In genomic region chr20:48930035-48930434, GRCh38 we compare ENCODE assay signal across 24 cellular contexts. TPM values are rescaled to one million over a fixed set of nuclear protein-coding genes. Genes with fewer than 3 reads are reported as not detected.
DNase-seq lines count a peak whose midpoint lies in the region; ATAC-seq and TF ChIP-seq lines count a peak whose summit lies in the region.
"Had no signal": no experiment of that assay in that cellular context is flagged by ENCODE, and none has a peak within 500 bp of the region (broad histone marks: within the 10 kb centered on the region; RNA-seq: fewer than 3 reads in every experiment).

No MANE protein-coding gene starts in this region.

- no peak for TF ChIP-seq POLR2A in esophagus muscularis mucosa (IDR thresholded peaks at IDR 0.05; ENCODE audit: low read depth)
- no peak for TF ChIP-seq POLR2A in tibial nerve (IDR thresholded peaks at IDR 0.05)

- DNase-seq in heart right ventricle (no peak), Right ventricle myocardium inferior (ENCODE audit: missing footprints) (no peak), esophagus muscularis mucosa (ENCODE audit: extremely low spot score) (no peak), osteoblast (ENCODE audit: insufficient read length, low spot score, missing footprints) (no peak), tibial nerve (ENCODE audit: low spot score in 2 of 2) (no peak), kidney glomerular epithelial cell (lab: John Stamatoyannopoulos, UW) (no peak), NCI-H146 treated with DMSO at 0.1 percent for 48 hours (lab: John Stamatoyannopoulos, UW; ENCODE audit: unreplicated experiment) (no peak)
- DNase-seq in stimulated activated CD4-positive, alpha-beta T cell treated with anti-CD3 and anti-CD28 coated beads, Interleukin-2, amount 100 ng/mL, for 24 hours: no peak
- DNase-seq: 8988T; activated CD8-positive, alpha-beta memory T cell treated with anti-CD3 and anti-CD28 coated beads, Interleukin-2, amount 50 U/mL, for 4 hours; activated effector memory CD4-positive, alpha-beta T cell treated with anti-CD3 and anti-CD28 coated beads, Interleukin-2, amount 50 U/mL, for 16 hours; AML-193; CD8-positive, alpha-beta T cell; DMS153; islet precursor cell; mesenchymal stem cell; naive thymus-derived CD8-positive, alpha-beta T cell; NCI-H1105; NCI-H2081 treated with DMSO at 0.1 percent for 48 hours; Peyer's patch; testis had no signal

- TF ChIP-seq CTCF in heart right ventricle (IDR thresholded peaks at IDR 0.05) (no peak), esophagus muscularis mucosa (IDR thresholded peaks at IDR 0.05) (no peak), osteoblast (IDR thresholded peaks at IDR 0.05; ENCODE audit: extremely low read depth, low read depth, low read length) (no peak), tibial nerve (IDR thresholded peaks at IDR 0.05) (no peak)

- TF ChIP-seq EP300 in esophagus muscularis mucosa (IDR thresholded peaks at IDR 0.05) (no peak), tibial nerve (IDR thresholded peaks at IDR 0.05) (no peak)

- H3K27me3 ChIP-seq in heart right ventricle (no peaks in the 10 kb centered on the region), esophagus muscularis mucosa (no peaks in the 10 kb centered on the region), osteoblast (ENCODE audit: insufficient read depth, low read length) (no peaks in the 10 kb centered on the region), tibial nerve (no peaks in the 10 kb centered on the region)
- H3K27me3 ChIP-seq: breast epithelium, Peyer's patch, SJSA1, testis had no signal

- 67 to 74% methylated on average over 6 of the region's 6 CpGs for WGBS in heart right ventricle, 2 donors
- WGBS in esophagus muscularis mucosa: 64% methylated on average over 6 of the region's 6 CpGs
- 78 to 83% methylated on average over 6 of the region's 6 CpGs for WGBS in tibial nerve, 2 donors

- H3K4me3 ChIP-seq in heart right ventricle (no peak overlapping the region), esophagus muscularis mucosa (no peak overlapping the region), osteoblast (ENCODE audit: insufficient read depth, low read length) (no peak overlapping the region), tibial nerve (no peak overlapping the region)
- H3K4me3 ChIP-seq: breast epithelium, Peyer's patch, SJSA1, testis had no signal

- H3K27ac ChIP-seq in heart right ventricle (peak overlapping the region; percentile 15 to 93 (median 78)), esophagus muscularis mucosa (replicated peaks in 1 of 4) (peak overlapping the region; percentile 72 to 81 (median 76)), osteoblast (ENCODE audit: low read depth, low read length) (peak overlapping the region; percentile 69), tibial nerve (peak overlapping the region in 3 of 4 donors; percentile 11 to 75 (median 71))
- H3K27ac ChIP-seq: HL-60, SJSA1 had no signal

- ATAC-seq in heart right ventricle (peak in 2 of 8 donors; percentile 12 to 19), Right ventricle myocardium inferior (no peak)
- ATAC-seq: CD8-positive, alpha-beta T cell; naive thymus-derived CD8-positive, alpha-beta T cell had no signal

- H3K36me3 ChIP-seq in heart right ventricle (no peaks in the 10 kb centered on the region), esophagus muscularis mucosa (no peaks in the 10 kb centered on the region), osteoblast (ENCODE audit: insufficient read depth, low read length) (no peaks in the 10 kb centered on the region), tibial nerve (no peaks in the 10 kb centered on the region)
- H3K36me3 ChIP-seq: breast epithelium, Peyer's patch, SJSA1 had no signal

- intact Hi-C loops in heart right ventricle (cut with DNase I): no loop called here
- intact Hi-C loops in Right ventricle myocardium inferior (cut with DNase I): no loop called here
- intact Hi-C loops in esophagus muscularis mucosa (cut with DNase I): no loop called here

- H4K20me1 ChIP-seq in osteoblast (ENCODE audit: insufficient read depth, low read length): peaks cover 43% of the 10 kb centered on the region

- peaks cover 91% of the 10 kb centered on the region for H3K79me2 ChIP-seq in osteoblast (ENCODE audit: insufficient read depth, low read length)

- no peak overlapping the region for H2AFZ ChIP-seq in osteoblast (ENCODE audit: low read length)

- peaks cover 6 to 88% (median 73%) of the 10 kb centered on the region in 9 donors for H3K4me1 ChIP-seq in heart right ventricle
- peaks cover 58 to 76% (median 75%) of the 10 kb centered on the region in 4 donors for H3K4me1 ChIP-seq in esophagus muscularis mucosa
- H3K4me1 ChIP-seq in osteoblast (ENCODE audit: insufficient read depth, low read length): peaks cover 43% of the 10 kb centered on the region
- H3K4me1 ChIP-seq in tibial nerve: peaks cover 0 to 59% (median 28%) of the 10 kb centered on the region in 4 donors
- H3K4me1 ChIP-seq: breast epithelium had no signal

- H3K9me3 ChIP-seq in heart right ventricle: no peaks in the 10 kb centered on the region
- no peaks in the 10 kb centered on the region for H3K9me3 ChIP-seq in esophagus muscularis mucosa
- H3K9me3 ChIP-seq in osteoblast (ENCODE audit: low read depth, low read length): no peaks in the 10 kb centered on the region
- no peaks in the 10 kb centered on the region for H3K9me3 ChIP-seq in tibial nerve
- H3K9me3 ChIP-seq: breast epithelium, Peyer's patch, SJSA1, testis had no signal

- H3K4me2 ChIP-seq in osteoblast (ENCODE audit: insufficient read depth, low read length): peak overlapping the region; percentile 58

RNA-seq across cellular contexts. Expression of gene ARFGEF2, which starts 8.5 kb away (rescaled TPM):
- 10 to 100 TPM; 34.1 to 50.0 (median 42.2) TPM for total RNA-seq in heart right ventricle
- 10 to 100 TPM in 1 of 2 donors, 1 to 10 TPM in 1; 6.2 to 24.4 TPM for polyA plus RNA-seq in heart right ventricle
- 39.1 TPM for total RNA-seq in Right ventricle myocardium inferior
- total RNA-seq in esophagus muscularis mucosa: 10 to 100 TPM; 33.6 to 45.2 (median 39.3) TPM
- total RNA-seq in osteoblast: 42.0 and 47.7 TPM in 2 replicates
- 10 to 100 TPM; 27.6 to 33.5 (median 30.1) TPM for total RNA-seq in tibial nerve
